In genomic region chr12:40034156-40034555, GRCh38 we compare ENCODE assay signal across 23 cellular contexts.
"Had no signal": no experiment of that assay in that cellular context is flagged by ENCODE, and none has a peak within 500 bp of the region (broad histone marks: within the 10 kb centered on the region; RNA-seq: fewer than 3 reads in every experiment).

No MANE protein-coding gene starts in this region.

- H3K9me3 ChIP-seq: left ventricle myocardium inferior, sigmoid colon, thoracic aorta had no signal

- H3K9me3 Mint-ChIP-seq: activated T-cell treated with anti-CD3 and anti-CD28 coated beads, Interleukin-2, amount 50 U/mL, for 4 hours; activated T-helper 2 cell treated with anti-CD3 and anti-CD28 coated beads, Interferon-gamma antibody, Interleukin-2, Interleukin-4, amounts not matched to agents 10 μg/mL and 5 μg/mL and 100 μg/mL, durations not matched to agents 14 hours and 24 hours and 36 hours; immature natural killer cell; naive thymus-derived CD4-positive, alpha-beta T cell had no signal

- H3K4me3 ChIP-seq: hepatocyte, left ventricle myocardium inferior, sigmoid colon, thoracic aorta had no signal

- DNase-seq: activated CD4-positive, alpha-beta T cell treated with anti-CD3 and anti-CD28 coated beads for 1 hour; activated CD8-positive, alpha-beta memory T cell treated with anti-CD3 and anti-CD28 coated beads, Interleukin-2, amount 50 U/mL, for 4 hours; activated naive CD4-positive, alpha-beta T cell; activated T-cell treated with anti-CD3 and anti-CD28 coated beads, Interleukin-2, amount 50 U/mL, for 4 hours; cerebellar nuclear complex; cortex of kidney; foreskin keratinocyte; glutamatergic neuron; immature natural killer cell; left ventricle myocardium inferior; naive thymus-derived CD4-positive, alpha-beta T cell; retina; sigmoid colon; stimulated activated CD4-positive, alpha-beta T cell treated with anti-CD3 and anti-CD28 coated beads, Interleukin-2, amount 100 ng/mL, for 48 hours; stimulated activated CD8-positive, alpha-beta memory T cell treated with anti-CD3 and anti-CD28 coated beads, Interleukin-4, amount 100 ng/mL, for 48 hours; stimulated activated naive CD4-positive, alpha-beta T cell treated with Interleukin-2 at 50 U/mL for 16 hours; WERI-Rb-1 had no signal

- H3K27ac Mint-ChIP-seq: activated naive CD8-positive, alpha-beta T cell; activated T-helper 2 cell treated with anti-CD3 and anti-CD28 coated beads, Interferon-gamma antibody, Interleukin-2, Interleukin-4, amounts not matched to agents 10 μg/mL and 5 μg/mL and 100 μg/mL, durations not matched to agents 14 hours and 24 hours and 36 hours; naive thymus-derived CD4-positive, alpha-beta T cell had no signal

- FAIRE-seq: endometrium, TTC549 had no signal

- H3K27ac ChIP-seq: foreskin keratinocyte, hepatocyte, left ventricle myocardium inferior, sigmoid colon, thoracic aorta, WERI-Rb-1 had no signal

- H3K36me3 Mint-ChIP-seq: naive thymus-derived CD4-positive, alpha-beta T cell had no signal

- ATAC-seq: activated T-cell treated with anti-CD3 and anti-CD28 coated beads, Interleukin-2, amount 50 U/mL, for 4 hours; foreskin keratinocyte; naive thymus-derived CD4-positive, alpha-beta T cell had no signal

- H3K4me1 Mint-ChIP-seq: naive thymus-derived CD4-positive, alpha-beta T cell had no signal

- H3K79me2 ChIP-seq: hepatocyte had no signal

- H3K4me1 ChIP-seq: foreskin keratinocyte had no signal

- H3K36me3 ChIP-seq: left ventricle myocardium inferior, sigmoid colon, thoracic aorta, WERI-Rb-1 had no signal

- H3K27me3 Mint-ChIP-seq: activated naive CD8-positive, alpha-beta T cell; naive thymus-derived CD4-positive, alpha-beta T cell had no signal

- H3K4me3 Mint-ChIP-seq: activated naive CD8-positive, alpha-beta T cell; activated T-cell treated with anti-CD3 and anti-CD28 coated beads, Interleukin-2, amount 50 U/mL, for 4 hours; immature natural killer cell; naive thymus-derived CD4-positive, alpha-beta T cell had no signal

- H3K4me2 ChIP-seq: hepatocyte had no signal

- H3K27me3 ChIP-seq: foreskin keratinocyte, hepatocyte, sigmoid colon had no signal

- H2AFZ ChIP-seq: hepatocyte had no signal
